ENCODE assay signal across 13 cellular contexts in the genomic region with DNA sequence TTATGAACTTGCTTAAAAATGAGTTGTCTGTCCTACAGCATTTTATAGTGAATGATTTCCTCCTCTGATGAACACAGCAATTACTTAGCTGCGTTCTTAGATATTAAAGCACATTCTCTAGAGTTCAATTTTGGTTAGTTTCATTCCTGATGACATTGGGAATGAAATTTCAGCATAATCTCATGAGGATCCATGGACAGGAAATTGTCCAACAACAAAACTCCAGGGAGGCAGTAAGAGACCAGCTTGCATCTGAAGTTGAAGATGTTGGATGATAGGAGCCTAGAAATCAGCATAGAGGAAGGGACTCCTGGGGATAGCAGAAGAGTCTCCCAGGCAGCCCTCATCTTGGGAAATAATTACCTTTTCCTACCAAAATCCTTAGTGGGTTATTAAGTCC.
A peak's percentile ranks its signal among the peaks of the same experiment; 100 is the strongest.
DNase-seq lines count a peak whose midpoint lies in the region; ATAC-seq and TF ChIP-seq lines count a peak whose summit lies in the region.
"Had no signal": no experiment of that assay in that cellular context is flagged by ENCODE, and none has a peak within 500 bp of the region (broad histone marks: within the 10 kb centered on the region; RNA-seq: fewer than 3 reads in every experiment).

No MANE protein-coding gene starts in this region.

- H3K23ac ChIP-seq in mesendoderm (ENCODE audit: low read length): peak overlapping the region; percentile 6

- H3K4me1 Mint-ChIP-seq in activated CD8-positive, alpha-beta T cell treated with anti-CD3 and anti-CD28 coated beads for 36 hours (ENCODE audit: low read depth): peaks cover 38% of the 10 kb centered on the region

- no CpG with 5 or more reads among the region's 1 CpG for WGBS in mesendoderm (ENCODE audit: extremely low coverage, insufficient coverage, low lambda C conversion rate)
- WGBS in suprapubic skin: 70% methylated on average over 1 of the region's 1 CpG

- H2BK15ac ChIP-seq in mesendoderm (replicated peaks; ENCODE audit: low read depth): no peak overlapping the region

- no peak overlapping the region for H4K5ac ChIP-seq in mesendoderm (ENCODE audit: low read length)

- H3K4me3 Mint-ChIP-seq in activated CD8-positive, alpha-beta T cell treated with anti-CD3 and anti-CD28 coated beads for 36 hours: no peak overlapping the region
- H3K4me3 Mint-ChIP-seq: neural progenitor cell had no signal

- H2BK5ac ChIP-seq in mesendoderm (ENCODE audit: low read length): no peak overlapping the region

- no peak for TF ChIP-seq CTCF in DND-41 (IDR thresholded peaks at IDR 0.05; ENCODE audit: borderline replicate concordance, extremely low read depth, low read length, poor library complexity, severe bottlenecking)
- TF ChIP-seq CTCF in activated CD8-positive, alpha-beta T cell treated with anti-CD3 and anti-CD28 coated beads for 36 hours (IDR thresholded peaks at IDR 0.05): no peak
- TF ChIP-seq CTCF in suprapubic skin (IDR thresholded peaks at IDR 0.05): no peak

- POLR2A ChIA-PET in activated CD8-positive, alpha-beta T cell treated with anti-CD3 and anti-CD28 coated beads for 36 hours (lab: Charles Lee): interaction anchor here (1.0 to 1.5 kb wide), 3 partner anchors 16 to 105 kb away, joined by 3 to 5 read pairs (median 4); no protein-coding TSS in a partner anchor

- ATAC-seq in DND-41 (ENCODE audit: insufficient read depth, low read depth): no peak
- no peak for ATAC-seq in activated CD8-positive, alpha-beta T cell treated with anti-CD3 and anti-CD28 coated beads for 36 hours

- H4K20me1 ChIP-seq in BLaER1: no peaks in the 10 kb centered on the region
- H4K20me1 ChIP-seq in DND-41 (ENCODE audit: insufficient read depth, low read length): no peaks in the 10 kb centered on the region

- H3K18ac ChIP-seq in mesendoderm (ENCODE audit: low read length): no peak overlapping the region

- TF ChIP-seq POLR2A in suprapubic skin (IDR thresholded peaks at IDR 0.05): no peak

- no peak for TF ChIP-seq EP300 in suprapubic skin (IDR thresholded peaks at IDR 0.05)

- H3K79me2 ChIP-seq in DND-41 (ENCODE audit: insufficient read depth, low read length) (no peaks in the 10 kb centered on the region), mesendoderm (ENCODE audit: control insufficient read depth, insufficient read depth, low read length) (no peaks in the 10 kb centered on the region)

- H3K36me3 ChIP-seq in BLaER1 (no peaks in the 10 kb centered on the region), DND-41 (ENCODE audit: insufficient read depth, low read length) (no peaks in the 10 kb centered on the region), mesendoderm (ENCODE audit: control insufficient read depth, insufficient read depth, low read length) (no peaks in the 10 kb centered on the region), suprapubic skin (no peaks in the 10 kb centered on the region)
- H3K36me3 ChIP-seq: neural progenitor cell, tibial nerve had no signal

- peaks cover 7% of the 10 kb centered on the region for H3K9me3 Mint-ChIP-seq in activated CD8-positive, alpha-beta T cell treated with anti-CD3 and anti-CD28 coated beads for 36 hours

- no peak overlapping the region for H3K4ac ChIP-seq in mesendoderm (ENCODE audit: low read depth, low read length)

- H3K79me1 ChIP-seq in mesendoderm (ENCODE audit: low read length): no peaks in the 10 kb centered on the region

- H3K27ac ChIP-seq in BLaER1: peak overlapping the region; percentile 62
- H3K27ac ChIP-seq in DND-41 (ENCODE audit: low read length): 0 out of 2 replicates have a peak overlapping the region, but pooled peaks have one; percentile 7
- no peak overlapping the region for H3K27ac ChIP-seq in mesendoderm (ENCODE audit: low read depth, low read length)
- H3K27ac ChIP-seq in suprapubic skin: no peak overlapping the region
- H3K27ac ChIP-seq: neural progenitor cell, tibial nerve had no signal

- H3K4me2 ChIP-seq in BLaER1 (peak overlapping the region; percentile 56), DND-41 (ENCODE audit: insufficient read depth, low read length) (no peak overlapping the region), mesendoderm (ENCODE audit: low read length) (no peak overlapping the region)
- H3K4me2 ChIP-seq: neural progenitor cell had no signal

- H4K8ac ChIP-seq in mesendoderm (ENCODE audit: low read depth, low read length): no peak overlapping the region

- DNase-seq in DND-41: no peak
- DNase-seq in activated CD8-positive, alpha-beta T cell treated with anti-CD3 and anti-CD28 coated beads for 36 hours: no peak
- no peak for DNase-seq in mesendoderm
- no peak for DNase-seq in AG20443 (ENCODE audit: low spot score)
- no peak for DNase-seq in suprapubic skin (ENCODE audit: low spot score in 2 of 2)
- DNase-seq in NCI-H345 (lab: John Stamatoyannopoulos, UW): no peak
- no peak for DNase-seq in SW 1271 (lab: John Stamatoyannopoulos, UW)
- DNase-seq: EL, NCI-H146 had no signal

- H3K27me3 ChIP-seq in BLaER1 (no peaks in the 10 kb centered on the region), DND-41 (ENCODE audit: insufficient read depth, low read length, poor library complexity) (no peaks in the 10 kb centered on the region), mesendoderm (ENCODE audit: insufficient read depth, low read length, poor library complexity) (no peaks in the 10 kb centered on the region), suprapubic skin (no peaks in the 10 kb centered on the region)
- H3K27me3 ChIP-seq: neural progenitor cell, tibial nerve had no signal

- intact Hi-C loops in activated CD8-positive, alpha-beta T cell treated with anti-CD3 and anti-CD28 coated beads for 36 hours (cut with micrococcal nuclease): loop anchor here (5.0 kb wide), 2 partner anchors 120 to 205 kb away; partner anchors contain the start of gene NUP107

- CTCF ChIA-PET in activated CD8-positive, alpha-beta T cell treated with anti-CD3 and anti-CD28 coated beads for 36 hours (lab: Charles Lee): interaction anchor here (0.9 to 1.0 kb wide), 2 partner anchors 106 to 117 kb away, joined by 3 read pairs; no protein-coding TSS in a partner anchor

- no peak overlapping the region for H2BK120ac ChIP-seq in mesendoderm (ENCODE audit: low read depth, low read length)

- H3K27me3 Mint-ChIP-seq in activated CD8-positive, alpha-beta T cell treated with anti-CD3 and anti-CD28 coated beads for 36 hours: no peaks in the 10 kb centered on the region

- no peak overlapping the region for H3K56ac ChIP-seq in mesendoderm (ENCODE audit: low read length)

- H3K9me3 ChIP-seq in BLaER1 (peaks cover 13% of the 10 kb centered on the region), DND-41 (ENCODE audit: insufficient read depth, low read length, severe bottlenecking) (no peaks in the 10 kb centered on the region), suprapubic skin (no peaks in the 10 kb centered on the region)
- H3K9me3 ChIP-seq: tibial nerve had no signal

- no peak overlapping the region; the same call in 1 of the 2 replicates for H3K9ac ChIP-seq in BLaER1
- no peak overlapping the region for H3K9ac ChIP-seq in DND-41 (ENCODE audit: low read depth, low read length)
- H3K9ac ChIP-seq in mesendoderm (ENCODE audit: low read length): no peak overlapping the region
- H3K9ac ChIP-seq: neural progenitor cell had no signal

- H2AFZ ChIP-seq in DND-41 (ENCODE audit: low read depth, low read length): no peak overlapping the region
- H2AFZ ChIP-seq: neural progenitor cell had no signal

- H3K4me3 ChIP-seq in BLaER1 (0 out of 2 replicates have a peak overlapping the region, but pooled peaks have one; percentile 33), DND-41 (ENCODE audit: low read depth in 1 of 2, low read length in 2 of 2) (no peak overlapping the region), mesendoderm (ENCODE audit: low read length) (no peak overlapping the region), suprapubic skin (no peak overlapping the region)
- H3K4me3 ChIP-seq: neural progenitor cell, tibial nerve had no signal

- H3K4me1 ChIP-seq in BLaER1: peaks cover 50% of the 10 kb centered on the region
- H3K4me1 ChIP-seq in DND-41 (ENCODE audit: insufficient read depth, low read length): peaks cover 22% of the 10 kb centered on the region
- H3K4me1 ChIP-seq in mesendoderm (ENCODE audit: control insufficient read depth, low read depth, low read length): no peaks in the 10 kb centered on the region
- H3K4me1 ChIP-seq in suprapubic skin: no peaks in the 10 kb centered on the region
- H3K4me1 ChIP-seq: neural progenitor cell had no signal

- H2AK5ac ChIP-seq in mesendoderm (ENCODE audit: low read length): no peak overlapping the region

- H3K36me3 Mint-ChIP-seq in activated CD8-positive, alpha-beta T cell treated with anti-CD3 and anti-CD28 coated beads for 36 hours (ENCODE audit: low read depth): peaks cover 9% of the 10 kb centered on the region
- H3K36me3 Mint-ChIP-seq: CD4-positive, CD25-positive, alpha-beta regulatory T cell; neural progenitor cell had no signal

- peak overlapping the region; percentile 88 for H3K27ac Mint-ChIP-seq in activated CD8-positive, alpha-beta T cell treated with anti-CD3 and anti-CD28 coated beads for 36 hours

Comparison
In these comparisons a context has a peak if more than half of its experiments do, and no peak if none do; other contexts are left out.
1. H3K27ac ChIP-seq: peak in BLaER1 (single experiment) and DND-41 (single experiment); none in mesendoderm (single experiment) and suprapubic skin (single experiment).